Comparison of ENCODE assay signal across 18 cellular contexts in genomic region chr6:100595456-100595855, GRCh38.
DNase-seq lines count a peak whose midpoint lies in the region; ATAC-seq, FAIRE-seq and TF ChIP-seq lines count a peak whose summit lies in the region.
"Had no signal": no experiment of that assay in that cellular context is flagged by ENCODE, and none has a peak within 500 bp of the region (broad histone marks: within the 10 kb centered on the region; RNA-seq: fewer than 3 reads in every experiment).

No MANE protein-coding gene starts in this region.

- no peaks in the 10 kb centered on the region for H3K9me3 ChIP-seq in suprapubic skin
- H3K9me3 ChIP-seq in spleen, result no peaks in the 10 kb centered on the region
- H3K9me3 ChIP-seq: Caco-2 had no signal

- FAIRE-seq in D721Med (lab: Jason Lieb, UNC), result no peak

- intact Hi-C loops in spleen (cut with DNase I; ENCODE audit: low total_unique reads), result no loop called here

- H3K4me1 ChIP-seq in suprapubic skin (no peaks in the 10 kb centered on the region), spleen (no peaks in the 10 kb centered on the region)
- H3K4me1 ChIP-seq: Caco-2 had no signal

- no peak for ATAC-seq in GM18502 (IDR thresholded peaks at IDR 0.05; ENCODE audit: poor library complexity, unreplicated experiment)
- ATAC-seq: HCT116 had no signal

- H3K36me3 ChIP-seq in suprapubic skin (peaks cover 11% of the 10 kb centered on the region), spleen (peaks cover 0 to 36% (median 6%) of the 10 kb centered on the region in 6 donors)

- no peak overlapping the region for H3K4me3 ChIP-seq in suprapubic skin
- no peak overlapping the region for H3K4me3 ChIP-seq in spleen

- DNase-seq in NCI-H774 (lab: John Stamatoyannopoulos, UW) (peak; percentile 45), foreskin melanocyte (peak; percentile 29), midbrain (lab: John Stamatoyannopoulos, UW) (peak; percentile 15), suprapubic skin (ENCODE audit: low spot score in 2 of 2) (no peak), D721Med (ENCODE audit: insufficient read length, low spot score) (no peak), spleen (no peak)
- DNase-seq: ACHN; Caco-2; CD4-positive, alpha-beta T cell; DMS79 treated with DMSO at 0.1 percent for 48 hours; GF-D8; GOT3; H7; HFFc6 had no signal

- TF ChIP-seq CTCF in suprapubic skin (IDR thresholded peaks at IDR 0.05) (no peak), D721Med (IDR thresholded peaks at IDR 0.05; ENCODE audit: insufficient read depth, missing control alignments) (no peak), spleen (IDR thresholded peaks at IDR 0.05 in 8 of 11, conservative IDR thresholded peaks at IDR 0.05 in 3 of 11) (no peak)

- no peak for TF ChIP-seq POLR2A in suprapubic skin (IDR thresholded peaks at IDR 0.05)
- TF ChIP-seq POLR2A in spleen (IDR thresholded peaks at IDR 0.05), result no peak

- no peak overlapping the region for H3K27ac ChIP-seq in suprapubic skin
- no peak overlapping the region for H3K27ac ChIP-seq in spleen
- H3K27ac ChIP-seq: C4-2B, HL-60 had no signal

- TF ChIP-seq EP300 in suprapubic skin (IDR thresholded peaks at IDR 0.05), result no peak

- H3K27me3 ChIP-seq in suprapubic skin, result no peaks in the 10 kb centered on the region
- H3K27me3 ChIP-seq in spleen (replicated peaks in 1 of 7), result no peaks in the 10 kb centered on the region

Comparison
In these comparisons a context has a peak if more than half of its experiments do, and no peak if none do; other contexts are left out.
1. DNase-seq: peak in NCI-H774 (single experiment), foreskin melanocyte (single experiment) and midbrain (single experiment); none in suprapubic skin (0 of 2), D721Med (single experiment) and spleen (single experiment).